1 cellular context compared by ENCODE assay signal in genomic region chr17:78176548-78177025, GRCh38.
A peak's percentile ranks its signal among the peaks of the same experiment; 100 is the strongest.
TF ChIP-seq lines count a peak whose summit lies in the region.

No MANE protein-coding gene starts in this region.

TF ChIP-seq in K562, 482 proteins besides CTCF, POLR2A, EP300 and RAD21 (continued from another document and continues in another):
- TF ChIP-seq E2F8 (IDR thresholded peaks at IDR 0.05; ENCODE audit: low read depth, partially characterized antibody) (no peak), NFE2L1 (tag; IDR thresholded peaks at IDR 0.05; ENCODE audit: borderline replicate concordance, low read depth) (no peak), ETS1 (conservative IDR thresholded peaks at IDR 0.05; ENCODE audit: control insufficient read depth, low read depth, low read length) (peak; percentile 33; the same call in 1 of the 2 replicates), ZFP91 (CRISPR knock-in tag; IDR thresholded peaks at IDR 0.05) (no peak), IRF1 (CRISPR knock-in tag; IDR thresholded peaks at IDR 0.05; ENCODE audit: borderline replicate concordance) (no peak), ELF2 (CRISPR knock-in tag; IDR thresholded peaks at IDR 0.05) (no peak), ZBTB5 (IDR thresholded peaks at IDR 0.05) (no peak), PREB (CRISPR knock-in tag; IDR thresholded peaks at IDR 0.05) (no peak), RB1 (IDR thresholded peaks at IDR 0.05; ENCODE audit: low read depth) (peak; percentile 81), RAD51 (IDR thresholded peaks at IDR 0.05; ENCODE audit: borderline replicate concordance, low read depth) (no peak), ZBTB2 (IDR thresholded peaks at IDR 0.05) (no peak; the same call in 1 of the 2 replicates), BRD4 (IDR thresholded peaks at IDR 0.05) (no peak), ZNF75A (CRISPR knock-in tag; IDR thresholded peaks at IDR 0.05) (no peak), RFX7 (CRISPR knock-in tag; IDR thresholded peaks at IDR 0.05) (no peak), ZNF696 (CRISPR knock-in tag; conservative IDR thresholded peaks at IDR 0.05) (no peak), ZNF274 (IDR thresholded peaks at IDR 0.05; ENCODE audit: borderline replicate concordance, low read depth, low read length) (no peak), CREB1 (IDR thresholded peaks at IDR 0.05) (no peak; the same call in 1 of the 2 replicates), CREB1 (CRISPR knock-in tag; IDR thresholded peaks at IDR 0.05) (peak; percentile 48; the same call in 1 of the 2 replicates), IRF2 (CRISPR knock-in tag; IDR thresholded peaks at IDR 0.05) (no peak), MCM5 (IDR thresholded peaks at IDR 0.05; ENCODE audit: low read depth) (no peak), SIN3A (IDR thresholded peaks at IDR 0.05; ENCODE audit: borderline replicate concordance in 2 of 2, control insufficient read depth in 1 of 2, low read depth in 2 of 2, low read length in 2 of 2) (no peak), CC2D1A (IDR thresholded peaks at IDR 0.05) (0 out of 2 replicates have a peak, but pooled peaks have one; percentile 10), STAT5A (IDR thresholded peaks at IDR 0.05; ENCODE audit: borderline replicate concordance, low read length) (no peak), SAFB2 (IDR thresholded peaks at IDR 0.05; ENCODE audit: borderline replicate concordance, low read depth, low read length, severe bottlenecking) (no peak), CBX5 (IDR thresholded peaks at IDR 0.05; ENCODE audit: borderline replicate concordance, low read depth) (no peak), ZBTB34 (CRISPR knock-in tag; IDR thresholded peaks at IDR 0.05) (no peak), CBFA2T2 (conservative IDR thresholded peaks at IDR 0.05) (no peak), EHMT2 (IDR thresholded peaks at IDR 0.05) (no peak), MNT (conservative IDR thresholded peaks at IDR 0.05) (peak in 1 of 2 experiments; percentile 39; a peak in 1 of 4 replicates), ZBTB26 (CRISPR knock-in tag; IDR thresholded peaks at IDR 0.05) (no peak), HMBOX1 (IDR thresholded peaks at IDR 0.05) (no peak), BRF1 (IDR thresholded peaks at IDR 0.05; ENCODE audit: borderline replicate concordance, extremely low read depth, insufficient read length) (no peak), USF1 (CRISPR knock-in tag; IDR thresholded peaks at IDR 0.05) (no peak), NFXL1 (CRISPR knock-in tag; IDR thresholded peaks at IDR 0.05) (no peak), KHSRP (IDR thresholded peaks at IDR 0.05) (no peak), HES1 (IDR thresholded peaks at IDR 0.05; ENCODE audit: low read depth) (no peak), ZNF212 (CRISPR knock-in tag; IDR thresholded peaks at IDR 0.05) (no peak), SMC3 (conservative IDR thresholded peaks at IDR 0.05; ENCODE audit: insufficient read depth, low read depth, low read length) (peak; percentile 91), HMGN3 (IDR thresholded peaks at IDR 0.05; ENCODE audit: borderline replicate concordance, extremely low read depth, insufficient read length, low read depth, low read length) (peak; percentile 54), PHB2 (IDR thresholded peaks at IDR 0.05; ENCODE audit: low read depth) (no peak), NR4A1 (CRISPR knock-in tag; IDR thresholded peaks at IDR 0.05) (no peak), NR4A1 (tag; IDR thresholded peaks at IDR 0.05) (no peak), JUNB (CRISPR knock-in tag; conservative IDR thresholded peaks at IDR 0.05) (no peak), ZNF740 (CRISPR knock-in tag; IDR thresholded peaks at IDR 0.05) (0 out of 2 replicates have a peak, but pooled peaks have one; percentile 37), ZNF740 (tag; IDR thresholded peaks at IDR 0.05) (no peak)
